ENCODE assay signal across 11 cellular contexts in the genomic region with DNA sequence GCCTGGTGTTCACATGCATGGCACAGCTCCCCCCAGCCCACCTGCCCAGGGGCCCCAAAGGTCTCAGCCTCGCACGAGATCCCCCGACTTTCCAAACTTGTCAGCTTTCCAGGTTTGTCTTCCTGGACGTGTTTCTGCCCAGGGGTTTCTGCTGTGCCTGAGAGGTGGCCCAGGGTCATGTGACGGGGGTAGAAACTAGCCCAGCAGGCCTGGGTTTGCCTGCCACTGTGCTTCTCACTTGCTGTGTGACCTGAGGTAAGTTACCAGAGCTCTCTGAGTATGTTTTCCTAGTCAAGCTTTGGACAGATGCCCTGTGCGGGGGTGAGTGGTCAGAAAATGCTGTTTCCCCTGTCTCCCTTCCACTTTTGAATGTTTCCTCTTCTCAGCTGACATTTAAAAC. TPM values are rescaled to one million over a fixed set of nuclear protein-coding genes. Genes with fewer than 3 reads are reported as not detected.
"Had no signal": no experiment of that assay in that cellular context is flagged by ENCODE, and none has a peak within 500 bp of the region (broad histone marks: within the 10 kb centered on the region; RNA-seq: fewer than 3 reads in every experiment).

No MANE protein-coding gene starts in this region.

- H3K36me3 ChIP-seq: left lung, ovary had no signal

- ATAC-seq: esophagus mucosa had no signal

- H3K9me3 Mint-ChIP-seq: activated naive CD8-positive, alpha-beta T cell treated with anti-CD3 and anti-CD28 coated beads, Interleukin-2, amount 10 ng/mL, durations not matched to agents 7 days and 5 days; memory B cell; nephron progenitor cell had no signal

- H3K4me3 ChIP-seq: left lung, ovary had no signal

- H3K27me3 ChIP-seq: ovary had no signal

- H3K9me3 ChIP-seq: left lung, ovary had no signal

- H3K4me1 Mint-ChIP-seq: memory B cell had no signal

- H3K27ac ChIP-seq: left lung, ovary had no signal

- DNase-seq: activated CD4-positive, CD25-positive, alpha-beta regulatory T cell treated with anti-CD3 and anti-CD28 coated beads, Interleukin-2, amount 50 U/mL, for 72 hours; activated gamma-delta T cell; activated naive CD8-positive, alpha-beta T cell treated with anti-CD3 and anti-CD28 coated beads, Interleukin-2, amount 10 ng/mL, durations not matched to agents 7 days and 5 days; activated T-cell treated with anti-CD3 and anti-CD28 coated beads, Interleukin-2, amount 50 U/mL, for 1 hour; head of caudate nucleus; nephron progenitor cell had no signal

- H3K4me3 Mint-ChIP-seq: activated naive CD8-positive, alpha-beta T cell treated with anti-CD3 and anti-CD28 coated beads, Interleukin-2, amount 10 ng/mL, durations not matched to agents 7 days and 5 days; memory B cell; nephron progenitor cell had no signal

- H3K36me3 Mint-ChIP-seq: activated naive CD8-positive, alpha-beta T cell treated with anti-CD3 and anti-CD28 coated beads, Interleukin-2, amount 10 ng/mL, durations not matched to agents 7 days and 5 days; memory B cell had no signal

- H3K27ac Mint-ChIP-seq: activated naive CD8-positive, alpha-beta T cell treated with anti-CD3 and anti-CD28 coated beads, Interleukin-2, amount 10 ng/mL, durations not matched to agents 7 days and 5 days; memory B cell had no signal

RNA-seq across cellular contexts. Expression of a gene that starts 38.3 kb away (rescaled TPM):
- total RNA-seq: activated naive CD8-positive, alpha-beta T cell treated with anti-CD3 and anti-CD28 coated beads, Interleukin-2, amount 10 ng/mL, durations not matched to agents 7 days and 5 days; T-helper 2 cell treated with Interferon-gamma antibody and Interleukin-4, amounts not matched to agents 100 ng/mL and 5 ng/mL, for 36 hours had no signal
